ENCODE assay signal across 18 cellular contexts in genomic region chr10:123863189-123863580, GRCh38. TPM values are rescaled to one million over a fixed set of nuclear protein-coding genes. Genes with fewer than 3 reads are reported as not detected.
"Had no signal": no experiment of that assay in that cellular context is flagged by ENCODE, and none has a peak within 500 bp of the region (broad histone marks: within the 10 kb centered on the region; RNA-seq: fewer than 3 reads in every experiment).

No MANE protein-coding gene starts in this region.

- DNase-seq: activated CD4-positive, alpha-beta T cell treated with anti-CD3 and anti-CD28 coated beads, Interleukin-2, amount 50 U/mL, for 1 hour; activated CD4-positive, CD25-positive, alpha-beta regulatory T cell treated with anti-CD3 and anti-CD28 coated beads, Interleukin-2, amount 50 U/mL, for 72 hours; activated gamma-delta T cell treated with Interleukin-2 at 50 U/mL for 16 hours; activated T-cell treated with anti-CD3 and anti-CD28 coated beads, Interleukin-2, amount 50 U/mL, for 1 hour; aorta; central memory CD4-positive, alpha-beta T cell; left lung; natural killer cell; ovary; psoas muscle; right cardiac atrium; stimulated activated CD4-positive, alpha-beta T cell treated with anti-CD3 and anti-CD28 coated beads, Interleukin-1b, Interleukin-23, amount 100 ng/mL, for 48 hours; stimulated activated naive CD8-positive, alpha-beta T cell treated with anti-CD3 and anti-CD28 coated beads, Interleukin-15, amount 100 ng/mL, for 72 hours; testis had no signal

- H3K9me3 ChIP-seq: left lung, ovary, psoas muscle, testis had no signal

- H3K4me1 ChIP-seq: left lung, psoas muscle had no signal

- H3K36me3 ChIP-seq: left lung, ovary had no signal

- FAIRE-seq: colon had no signal

- H3K4me3 ChIP-seq: left lung, lung, ovary, psoas muscle, testis had no signal

- H3K27me3 ChIP-seq: ovary, testis had no signal

- H3K27ac ChIP-seq: left lung, ovary, psoas muscle, VCaP had no signal

RNA-seq across cellular contexts. Expression of gene CPXM2, which starts 28.4 kb away (rescaled TPM):
- total RNA-seq: natural killer cell; T-helper 2 cell treated with Interferon-gamma antibody and Interleukin-4, amounts not matched to agents 100 ng/mL and 5 ng/mL, for 36 hours had no signal
